1 cellular context compared by ENCODE assay signal in genomic region chr6:34248198-34248726, GRCh38.
TF ChIP-seq lines count a peak whose summit lies in the region.

No MANE protein-coding gene starts in this region.

TF ChIP-seq in GM23338, 12 proteins besides CTCF, POLR2A, EP300 and RAD21 (continued from another document):
- TF ChIP-seq ZNF462 (CRISPR knock-in tag; IDR thresholded peaks at IDR 0.05), result no peak
- TF ChIP-seq CREB1 (CRISPR knock-in tag; IDR thresholded peaks at IDR 0.05; ENCODE audit: low read depth), result no peak
- no peak for TF ChIP-seq EZH2 (IDR thresholded peaks at IDR 0.05; ENCODE audit: low read depth, unreplicated experiment)
TF ChIP-seq in GM23338: peak in this region for 0.
